8 cellular contexts compared by ENCODE assay signal in the genomic region with DNA sequence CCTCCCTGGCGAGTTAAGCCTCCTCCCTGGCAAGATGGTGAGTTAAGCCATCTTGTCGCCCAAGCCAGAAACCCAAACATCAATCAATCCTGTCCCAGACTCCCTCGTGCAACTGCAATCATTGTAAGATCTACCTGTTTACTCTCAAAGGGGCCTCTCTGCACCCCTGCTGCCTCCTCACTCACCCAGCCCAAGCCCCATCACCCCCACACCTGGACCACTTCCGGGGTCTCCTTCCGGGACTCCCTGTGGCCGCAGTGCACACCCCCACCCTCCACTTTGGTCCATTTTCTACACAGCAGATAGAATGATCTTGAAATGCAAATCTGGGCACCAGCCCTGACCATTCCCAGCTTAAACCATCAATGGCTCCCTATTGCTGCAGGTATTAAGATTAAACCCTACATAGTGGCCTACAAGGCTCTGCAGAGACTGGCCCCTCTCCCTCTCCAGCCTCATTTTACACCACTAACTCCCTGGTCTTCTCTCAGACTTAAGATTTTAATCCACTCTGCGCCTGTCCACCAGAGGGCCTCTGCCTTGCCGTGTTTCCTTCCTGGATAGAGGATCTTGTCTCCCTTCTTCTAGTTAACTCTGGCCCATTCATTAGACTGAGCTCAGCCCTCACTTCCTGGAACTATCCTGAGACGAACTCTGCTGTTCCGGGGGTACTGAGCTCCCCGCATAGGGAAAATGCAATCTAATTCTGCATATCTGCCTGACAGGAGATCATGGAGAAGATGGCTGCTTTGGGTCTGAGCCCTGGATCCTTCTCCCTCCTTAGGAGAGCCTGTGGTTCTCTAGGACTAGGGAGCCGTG. TPM values are rescaled to one million over a fixed set of nuclear protein-coding genes. Genes with fewer than 3 reads are reported as not detected.
A peak's percentile ranks its signal among the peaks of the same experiment; 100 is the strongest.
DNase-seq lines count a peak whose midpoint lies in the region; ATAC-seq and TF ChIP-seq lines count a peak whose summit lies in the region.

No MANE protein-coding gene starts in this region.

- no peaks in the 10 kb centered on the region for H3K9me3 ChIP-seq in SJCRH30 (replicated peaks)

- H3K4me3 ChIP-seq in AG09309 (ENCODE audit: control insufficient read depth, low read depth, low read length) (no peak overlapping the region), SJCRH30 (no peak overlapping the region)

- no peaks in the 10 kb centered on the region for H3K36me3 ChIP-seq in SJCRH30

- 0 out of 2 replicates have a peak, but pooled peaks cover 8% of the 10 kb centered on the region for H3K27me3 ChIP-seq in SJCRH30
- peaks cover 28% of the 10 kb centered on the region for H3K27me3 ChIP-seq in foreskin keratinocyte

- peak; percentile 7 for DNase-seq in AG09309 (ENCODE audit: low read depth)
- peak; percentile 41 to 72 for DNase-seq in SJCRH30
- peak in 1 of 2 donors; percentile 29 for DNase-seq in foreskin keratinocyte
- peak; percentile 16 for DNase-seq in renal cortical epithelial cell (ENCODE audit: low read depth)
- DNase-seq in NCI-H1694 (lab: John Stamatoyannopoulos, UW), result no peak
- no peak for DNase-seq in NCI-H345 treated with DMSO at 0.1 percent for 48 hours (lab: John Stamatoyannopoulos, UW; ENCODE audit: unreplicated experiment)

- H3K4me1 ChIP-seq in SJCRH30, result peaks cover 17% of the 10 kb centered on the region
- peaks cover 14% of the 10 kb centered on the region for H3K4me1 ChIP-seq in foreskin keratinocyte

- H3K27ac ChIP-seq in SJCRH30 (no peak overlapping the region), foreskin keratinocyte (no peak overlapping the region)

- ATAC-seq in GM19351 (IDR thresholded peaks at IDR 0.05; ENCODE audit: unreplicated experiment) (peak; percentile 43), foreskin keratinocyte (peak; percentile 48), GM18505 (IDR thresholded peaks at IDR 0.05; ENCODE audit: unreplicated experiment) (no peak)

- TF ChIP-seq POLR2A in GM18505 (IDR thresholded peaks at IDR 0.05; ENCODE audit: borderline replicate concordance, extremely low read depth, insufficient read depth, insufficient read length), result no peak

- peak; percentile 73 for TF ChIP-seq CTCF in AG09309 (IDR thresholded peaks at IDR 0.05; ENCODE audit: control insufficient read depth, insufficient read depth, low read depth, low read length, missing control alignments)
- peak; percentile 75 for TF ChIP-seq CTCF in foreskin keratinocyte (conservative IDR thresholded peaks at IDR 0.05)

RNA-seq across cellular contexts. Expression of gene SLC6A1, which starts 41.9 kb away (rescaled TPM):
- not detected in 2 replicates for total RNA-seq in SJCRH30 (2014; rRNA removed; shearing (Covaris generic))
- total RNA-seq in foreskin keratinocyte (not detected in 2 replicates), renal cortical epithelial cell (not detected in 2 replicates)
- not detected in 2 replicates for polyA plus RNA-seq in foreskin keratinocyte

Comparison
In these comparisons a context has a peak if more than half of its experiments do, and no peak if none do; other contexts are left out.
1. DNase-seq: peak in AG09309 (single experiment), SJCRH30 (2 of 2) and renal cortical epithelial cell (single experiment); none in NCI-H1694 (single experiment) and NCI-H345 treated with DMSO at 0.1 percent for 48 hours (single experiment).